In the genomic region with DNA sequence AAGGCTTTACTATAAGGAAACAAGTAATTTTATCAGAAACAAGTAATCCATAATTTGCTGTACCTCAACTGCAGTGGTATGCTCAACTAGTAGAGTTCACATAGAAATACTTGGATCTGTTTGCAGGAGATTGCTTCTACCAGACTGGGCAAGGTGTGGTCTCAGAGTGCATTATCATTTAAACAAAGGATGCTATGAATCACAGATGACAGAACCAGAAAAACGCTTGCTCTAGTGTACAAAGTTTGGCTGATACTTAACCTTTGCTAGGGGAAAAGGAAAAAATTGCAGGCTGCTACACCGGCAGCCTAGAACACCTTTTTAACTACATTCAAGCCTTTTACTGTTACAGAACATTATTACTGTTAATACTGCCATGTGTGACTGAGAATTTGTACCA, we compare ENCODE assay signal across 19 cellular contexts.
DNase-seq lines count a peak whose midpoint lies in the region; ATAC-seq and TF ChIP-seq lines count a peak whose summit lies in the region.
"Had no signal": no experiment of that assay in that cellular context is flagged by ENCODE, and none has a peak within 500 bp of the region (broad histone marks: within the 10 kb centered on the region; RNA-seq: fewer than 3 reads in every experiment).

No MANE protein-coding gene starts in this region.

- H3K9me2 ChIP-seq in PC-9 (ENCODE audit: insufficient read depth), result peaks cover 1% of the 10 kb centered on the region; the same call in 1 of the 2 replicates

- DNase-seq in NCI-H2227 treated with DMSO at 0.1 percent for 48 hours (lab: John Stamatoyannopoulos, UW) (peak; percentile 42), NCI-H2227 (lab: John Stamatoyannopoulos, UW; ENCODE audit: unreplicated experiment) (no peak), PC-9 (peak in 1 of 2 experiments; percentile 71), epithelial cell of esophagus (ENCODE audit: low read depth) (peak; percentile 68), substantia nigra (lab: John Stamatoyannopoulos, UW) (no peak), NCI-H1694 (lab: John Stamatoyannopoulos, UW) (no peak), NCI-H2107 (lab: John Stamatoyannopoulos, UW) (no peak)
- DNase-seq in activated naive CD4-positive, alpha-beta T cell treated with anti-CD3 and anti-CD28 coated beads, Interleukin-2, amount 50 U/mL, for 72 hours (ENCODE audit: low spot score in 2 of 2), result no peak
- DNase-seq: 8988T, DMS 273 treated with DMSO at 0.1 percent for 48 hours, DND-41, H7, NCI-H1105, NCI-H446, NCI-H774, SIG-M5 had no signal

- intact Hi-C loops in PC-9 (cut with micrococcal nuclease; ENCODE audit: unreplicated experiment), result no loop called here

- no peaks in the 10 kb centered on the region for H3K9me3 ChIP-seq in PC-9 (ENCODE audit: insufficient read depth, low read depth)

- H3K36me3 ChIP-seq in PC-9 (ENCODE audit: low read depth), result no peaks in the 10 kb centered on the region

- no peaks in the 10 kb centered on the region for H3F3A ChIP-seq in PC-9 (ENCODE audit: insufficient read depth, low read depth)

- H3K4me2 ChIP-seq in PC-9, result peak overlapping the region; percentile 7; the same call in 1 of the 2 replicates

- CTCF ChIA-PET in PC-9 (lab: Charles Lee), result no interaction called here

- H4K20me1 ChIP-seq in PC-9 (ENCODE audit: insufficient read depth), result no peaks in the 10 kb centered on the region

- POLR2A ChIA-PET in PC-9 (lab: Charles Lee; ENCODE audit: unreplicated experiment), result no interaction called here

- no peaks in the 10 kb centered on the region for H3K79me2 ChIP-seq in PC-9 (ENCODE audit: low read depth)

- no peak overlapping the region for H3K27ac Mint-ChIP-seq in activated naive CD4-positive, alpha-beta T cell treated with anti-CD3 and anti-CD28 coated beads, Interleukin-2, amount 50 U/mL, for 72 hours
- H3K27ac Mint-ChIP-seq: CD14-positive monocyte, IgD-negative memory B cell had no signal

- no peak overlapping the region for H2AFZ ChIP-seq in PC-9

- H3K27me3 ChIP-seq in PC-9 (ENCODE audit: insufficient read depth, low read depth), result no peaks in the 10 kb centered on the region

- H3K4me3 ChIP-seq in PC-9 (no peak overlapping the region), epithelial cell of esophagus (ENCODE audit: low read length) (no peak overlapping the region)

- no peak for ATAC-seq in activated naive CD4-positive, alpha-beta T cell treated with anti-CD3 and anti-CD28 coated beads, Interleukin-2, amount 50 U/mL, for 72 hours

- peaks cover 15% of the 10 kb centered on the region; the same call in 1 of the 2 replicates for H3K4me1 ChIP-seq in PC-9 (replicated peaks; ENCODE audit: insufficient read depth)

- H3K9me3 Mint-ChIP-seq in activated naive CD4-positive, alpha-beta T cell treated with anti-CD3 and anti-CD28 coated beads, Interleukin-2, amount 50 U/mL, for 72 hours, result no peaks in the 10 kb centered on the region
- H3K9me3 Mint-ChIP-seq: IgD-negative memory B cell had no signal

- BruUV-seq in PC-9 (replicated peaks; lab: Mats Ljungman, UMichigan), result no TSS peak

- H3K36me3 Mint-ChIP-seq in activated naive CD4-positive, alpha-beta T cell treated with anti-CD3 and anti-CD28 coated beads, Interleukin-2, amount 50 U/mL, for 72 hours, result no peaks in the 10 kb centered on the region

- no peak for TF ChIP-seq CTCF in PC-9 (conservative IDR thresholded peaks at IDR 0.05)
- no peak for TF ChIP-seq CTCF in epithelial cell of esophagus (IDR thresholded peaks at IDR 0.05; ENCODE audit: insufficient read depth, low read depth, low read length, missing control alignments)

- H3K27ac ChIP-seq in PC-9 (no peak overlapping the region), substantia nigra (ENCODE audit: low read depth, low read length, poor library complexity, severe bottlenecking) (peak overlapping the region; percentile 55)
- H3K27ac ChIP-seq: HL-60 had no signal

Comparison
In these comparisons a context has a peak if more than half of its experiments do, and no peak if none do; other contexts are left out.
1. DNase-seq: peak in NCI-H2227 treated with DMSO at 0.1 percent for 48 hours (single experiment) and epithelial cell of esophagus (single experiment); none in NCI-H2227 (single experiment), substantia nigra (0 of 49), NCI-H1694 (single experiment), NCI-H2107 (single experiment) and activated naive CD4-positive, alpha-beta T cell treated with anti-CD3 and anti-CD28 coated beads, Interleukin-2, amount 50 U/mL, for 72 hours (0 of 2).